Comparison of ENCODE assay signal across 8 cellular contexts in genomic region chr3:138945646-138946553, GRCh38. TPM values are rescaled to one million over a fixed set of nuclear protein-coding genes. Genes with fewer than 3 reads are reported as not detected.
DNase-seq lines count a peak whose midpoint lies in the region; ATAC-seq and TF ChIP-seq lines count a peak whose summit lies in the region.

No MANE protein-coding gene starts in this region.

- DNase-seq in AG10803 (ENCODE audit: low read depth) (peak; percentile 62), H7 (peak; percentile 76), Right ventricle myocardium superior (no peak), retina (peak; percentile 74), HuH-7.5 (ENCODE audit: low spot score) (no peak), GOT3 (lab: John Stamatoyannopoulos, UW) (no peak)

- peak; percentile 45 for TF ChIP-seq CTCF in AG10803 (conservative IDR thresholded peaks at IDR 0.05; ENCODE audit: low read length)
- no peak for TF ChIP-seq CTCF in WI38 (IDR thresholded peaks at IDR 0.05; ENCODE audit: low read depth, low read length)

- intact Hi-C loops in Right ventricle myocardium superior (cut with DNase I), result no loop called here

- H3K4me3 ChIP-seq in AG10803 (ENCODE audit: low read length) (peak overlapping the region; percentile 71), H7 (ENCODE audit: insufficient read depth, low read depth, low read length) (peak overlapping the region; percentile 55), WI38 (ENCODE audit: low read depth, low read length) (peak overlapping the region; percentile 33)

- peak; percentile 9 for ATAC-seq in Right ventricle myocardium superior (ENCODE audit: poor library complexity)
- ATAC-seq in HG03025 (IDR thresholded peaks at IDR 0.05; ENCODE audit: low FRiP score, unreplicated experiment), result no peak

- H3K36me3 ChIP-seq in H7 (replicated peaks; ENCODE audit: control insufficient read depth, insufficient read depth, low read length), result no peaks in the 10 kb centered on the region

- H3K27me3 ChIP-seq in H7 (ENCODE audit: control insufficient read depth, insufficient read depth, low read length), result peaks cover 98% of the 10 kb centered on the region

RNA-seq across cellular contexts. Expression of gene FOXL2, which starts 1.0 kb away (rescaled TPM):
- 1.6 and 2.2 TPM in 2 replicates for total RNA-seq in H7 (2014; rRNA removed; shearing (Covaris generic))
- not detected for total RNA-seq in Right ventricle myocardium superior

RNA-seq across cellular contexts. Expression of gene FOXL2NB, which starts 1.1 kb away (rescaled TPM):
- 3.9 and 5.5 TPM in 2 replicates for total RNA-seq in H7 (2014; rRNA removed; shearing (Covaris generic))
- not detected for total RNA-seq in Right ventricle myocardium superior

Comparison
In these comparisons a context has a peak if more than half of its experiments do, and no peak if none do; other contexts are left out.
1. DNase-seq: peak in AG10803 (single experiment), H7 (single experiment) and retina (single experiment); none in Right ventricle myocardium superior (single experiment), HuH-7.5 (single experiment) and GOT3 (single experiment).
2. Peak in every context shown above with its lines, with median percentiles within 50 percentile points of each other: H3K4me3 ChIP-seq.